Comparison of ENCODE assay signal across 9 cellular contexts in genomic region chr4:98626350-98626749, GRCh38. TPM values are rescaled to one million over a fixed set of nuclear protein-coding genes. Genes with fewer than 3 reads are reported as not detected.
A peak's percentile ranks its signal among the peaks of the same experiment; 100 is the strongest.
DNase-seq lines count a peak whose midpoint lies in the region; ATAC-seq lines count a peak whose summit lies in the region.
"Had no signal": no experiment of that assay in that cellular context is flagged by ENCODE, and none has a peak within 500 bp of the region (broad histone marks: within the 10 kb centered on the region; RNA-seq: fewer than 3 reads in every experiment).

No MANE protein-coding gene starts in this region.

- H3K4me3 ChIP-seq in MG63 (no peak overlapping the region), neuronal stem cell (ENCODE audit: low read length in 2 of 2) (no peak overlapping the region)

- H3K27ac ChIP-seq in cingulate gyrus (ENCODE audit: low read depth, low read length) (peak overlapping the region; percentile 44), neuronal stem cell (replicated peaks; ENCODE audit: low read length) (no peak overlapping the region)

- H3K18ac ChIP-seq in neuronal stem cell (ENCODE audit: low read length), result no peak overlapping the region

- no peak overlapping the region for H2BK12ac ChIP-seq in neuronal stem cell (ENCODE audit: low read length)

- H3K27me3 ChIP-seq in MG63, result no peaks in the 10 kb centered on the region
- H3K27me3 ChIP-seq in neuronal stem cell (ENCODE audit: control insufficient read depth in 3 of 3, insufficient read depth in 3 of 3, low read depth in 1 of 3, low read length in 3 of 3), result no peaks in the 10 kb centered on the region

- WGBS in neuronal stem cell (ENCODE audit: extremely low coverage in 2 of 2, insufficient read length in 2 of 2, insufficient replicate concordance in 1 of 2), 2 donors, result no CpG with 5 or more reads among the region's 4 CpGs

- peak overlapping the region; percentile 47 for H3K14ac ChIP-seq in neuronal stem cell (ENCODE audit: low read length)

- no peak overlapping the region for H3K4me2 ChIP-seq in neuronal stem cell (ENCODE audit: insufficient read depth, low read length, poor library complexity, severe bottlenecking)

- H3K36me3 ChIP-seq in MG63, result no peaks in the 10 kb centered on the region
- no peaks in the 10 kb centered on the region for H3K36me3 ChIP-seq in neuronal stem cell (replicated peaks in 1 of 2; ENCODE audit: control insufficient read depth in 2 of 2, insufficient read depth in 2 of 2, low read length in 2 of 2)

- H3K9ac ChIP-seq in neuronal stem cell (ENCODE audit: low read depth, low read length, poor library complexity), result no peak overlapping the region

- H2BK15ac ChIP-seq in neuronal stem cell (ENCODE audit: low read length), result no peak overlapping the region

- no peak overlapping the region for H4K8ac ChIP-seq in neuronal stem cell (ENCODE audit: low read depth, low read length)

- no peak overlapping the region for H2BK120ac ChIP-seq in neuronal stem cell (ENCODE audit: low read depth, low read length)

- peak overlapping the region; percentile 15 for H4K91ac ChIP-seq in neuronal stem cell (ENCODE audit: low read depth, low read length, poor library complexity)

- no peak overlapping the region for H3K4ac ChIP-seq in neuronal stem cell (ENCODE audit: low read length)

- no peak overlapping the region for H2AK5ac ChIP-seq in neuronal stem cell (ENCODE audit: low read depth, low read length)

- no peaks in the 10 kb centered on the region for H3K79me1 ChIP-seq in neuronal stem cell (ENCODE audit: low read depth, low read length)

- peak; percentile 58 for DNase-seq in DMS 273 (lab: John Stamatoyannopoulos, UW; ENCODE audit: unreplicated experiment)
- DNase-seq in MG63, result peak; percentile 89
- DNase-seq in neuronal stem cell (ENCODE audit: low spot score), result no peak
- DNase-seq in NCI-H2227 (lab: John Stamatoyannopoulos, UW; ENCODE audit: unreplicated experiment), result no peak
- DNase-seq in HT-29 (ENCODE audit: low spot score), result no peak
- DNase-seq in NAMALWA (ENCODE audit: low spot score), result no peak
- DNase-seq: NCI-H526 had no signal

- no peak overlapping the region for H2BK5ac ChIP-seq in neuronal stem cell (ENCODE audit: low read length)

- H3K4me1 ChIP-seq in neuronal stem cell (ENCODE audit: control insufficient read depth in 2 of 2, insufficient read depth in 1 of 2, low read depth in 1 of 2, low read length in 2 of 2), result peaks cover 0 to 3% of the 10 kb centered on the region in 2 donors

- H3K23ac ChIP-seq in neuronal stem cell (ENCODE audit: low read depth, low read length, poor library complexity), result peak overlapping the region; percentile 25

- H3K9me3 ChIP-seq in MG63, result peaks cover 8% of the 10 kb centered on the region; the same call in 1 of the 2 replicates
- H3K9me3 ChIP-seq in neuronal stem cell (replicated peaks in 1 of 2; ENCODE audit: control insufficient read depth in 2 of 2, insufficient read depth in 1 of 2, low read depth in 1 of 2, low read length in 2 of 2), result no peaks in the 10 kb centered on the region

- no peak for ATAC-seq in GM18909 (IDR thresholded peaks at IDR 0.05; ENCODE audit: poor library complexity, unreplicated experiment)

- no peak overlapping the region for H2AFZ ChIP-seq in neuronal stem cell (ENCODE audit: low read length)

RNA-seq across cellular contexts. Expression of gene TSPAN5, which starts 32.1 kb away (rescaled TPM):
- total RNA-seq in MG63 (2014; rRNA removed; shearing (Covaris generic); ENCODE audit: low replicate concordance), result 2.7 and 12.6 TPM in 2 replicates
- 21.5 TPM for polyA plus RNA-seq in neuronal stem cell (2013, experiment 1 of 2)
- polyA plus RNA-seq in neuronal stem cell (2013, experiment 2 of 2), result 22.8 TPM
- total RNA-seq in HT-29 (2014; rRNA removed; shearing (Covaris generic)), result 5.6 and 6.2 TPM in 2 replicates

Comparison
In these comparisons a context has a peak if more than half of its experiments do, and no peak if none do; other contexts are left out.
1. DNase-seq: peak in DMS 273 (single experiment) and MG63 (single experiment); none in neuronal stem cell (single experiment), NCI-H2227 (single experiment), HT-29 (single experiment) and NAMALWA (single experiment).